Comparison of ENCODE assay signal across 19 cellular contexts in the genomic region with DNA sequence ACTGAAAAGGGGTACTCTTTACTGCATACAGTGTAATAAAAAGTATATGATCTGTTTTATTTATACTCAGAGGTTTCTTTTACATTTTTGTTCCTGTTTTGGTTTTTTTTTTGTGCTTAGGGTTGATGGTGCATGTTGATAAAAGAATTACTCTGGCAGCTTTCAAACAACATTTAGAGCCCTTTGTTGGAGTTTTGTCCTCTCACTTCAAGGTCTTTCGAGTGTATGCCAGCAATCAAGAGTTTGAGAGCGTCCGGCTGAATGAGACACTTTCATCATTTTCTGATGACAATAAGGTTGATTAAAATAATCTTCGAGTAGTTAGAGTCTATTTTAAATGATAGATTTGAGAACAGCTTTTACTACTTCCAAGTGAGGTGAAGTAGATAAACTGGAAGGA.
DNase-seq lines count a peak whose midpoint lies in the region; ATAC-seq and TF ChIP-seq lines count a peak whose summit lies in the region.
"Had no signal": no experiment of that assay in that cellular context is flagged by ENCODE, and none has a peak within 500 bp of the region (broad histone marks: within the 10 kb centered on the region; RNA-seq: fewer than 3 reads in every experiment).

No MANE protein-coding gene starts in this region.

- H3K4me3 ChIP-seq in cardiac muscle cell (no peak overlapping the region), endodermal cell (ENCODE audit: low read length) (no peak overlapping the region), MM.1S (ENCODE audit: low read length) (no peak overlapping the region), uterus (no peak overlapping the region)
- H3K4me3 ChIP-seq in CD8-positive, alpha-beta T cell (ENCODE audit: low read depth, low read length), result no peak overlapping the region

- H3K4me3 Mint-ChIP-seq in CD8-positive, alpha-beta T cell, result no peak overlapping the region
- H3K4me3 Mint-ChIP-seq in endodermal cell, result no peak overlapping the region
- H3K4me3 Mint-ChIP-seq in progenitor cell of endocrine pancreas (ENCODE audit: low read depth), result no peak overlapping the region

- H3K4me2 ChIP-seq in MM.1S (ENCODE audit: low read depth, low read length), result no peak overlapping the region

- no peaks in the 10 kb centered on the region for H3K9me3 ChIP-seq in cardiac muscle cell (ENCODE audit: low read depth)
- no peaks in the 10 kb centered on the region for H3K9me3 ChIP-seq in CD8-positive, alpha-beta T cell (ENCODE audit: low read length)
- H3K9me3 ChIP-seq in endodermal cell (ENCODE audit: control insufficient read depth, low read length), result no peaks in the 10 kb centered on the region
- H3K9me3 ChIP-seq in MM.1S (replicated peaks; ENCODE audit: insufficient read depth, low read length), result no peaks in the 10 kb centered on the region
- no peaks in the 10 kb centered on the region for H3K9me3 ChIP-seq in uterus

- no peaks in the 10 kb centered on the region for H3K9me3 Mint-ChIP-seq in CD8-positive, alpha-beta T cell
- H3K9me3 Mint-ChIP-seq in endodermal cell, result no peaks in the 10 kb centered on the region
- no peaks in the 10 kb centered on the region for H3K9me3 Mint-ChIP-seq in progenitor cell of endocrine pancreas (ENCODE audit: low read depth)

- 90 to 97% methylated on average over 4 of the region's 4 CpGs for WGBS in endodermal cell (ENCODE audit: insufficient coverage in 1 of 2, insufficient read length in 1 of 2), 2 experiments

- intact Hi-C loops in left ventricle myocardium superior (cut with micrococcal nuclease) (no loop called here), uterus (cut with DNase I; ENCODE audit: low total_unique reads) (no loop called here)
- intact Hi-C loops in CD8-positive, alpha-beta T cell (cut with DNase I, micrococcal nuclease), result no loop called here

- H3K9me2 ChIP-seq in MM.1S (replicated peaks; ENCODE audit: insufficient read depth, low read length), result no peaks in the 10 kb centered on the region

- H3K27ac ChIP-seq in cardiac muscle cell, result peak overlapping the region; percentile 17
- H3K27ac ChIP-seq in CD8-positive, alpha-beta T cell (ENCODE audit: low read depth, low read length), result no peak overlapping the region
- H3K27ac ChIP-seq in endodermal cell (ENCODE audit: low read depth, low read length), result no peak overlapping the region
- no peak overlapping the region for H3K27ac ChIP-seq in MM.1S (ENCODE audit: low read length)
- H3K27ac ChIP-seq in uterus, result no peak overlapping the region
- H3K27ac ChIP-seq: RWPE1 had no signal

- H3K9ac ChIP-seq in endodermal cell (ENCODE audit: extremely low read depth, low read length, poor library complexity, severe bottlenecking) (no peak overlapping the region), MM.1S (ENCODE audit: low read length) (no peak overlapping the region)

- no peak for TF ChIP-seq CTCF in cardiac muscle cell (IDR thresholded peaks at IDR 0.05; ENCODE audit: low read depth, low read length)
- no peak for TF ChIP-seq CTCF in CD8-positive, alpha-beta T cell (IDR thresholded peaks at IDR 0.05)
- TF ChIP-seq CTCF in endodermal cell (conservative IDR thresholded peaks at IDR 0.05), result no peak
- no peak for TF ChIP-seq CTCF in progenitor cell of endocrine pancreas (IDR thresholded peaks at IDR 0.05; ENCODE audit: unreplicated experiment)
- TF ChIP-seq CTCF in MM.1S (IDR thresholded peaks at IDR 0.05; ENCODE audit: low read length), result no peak
- TF ChIP-seq CTCF in GM20000 (IDR thresholded peaks at IDR 0.05; ENCODE audit: extremely low read depth, missing control alignments), result no peak
- no peak for TF ChIP-seq CTCF in uterus (IDR thresholded peaks at IDR 0.05)

- ATAC-seq in left ventricle myocardium superior, result no peak
- ATAC-seq in CD8-positive, alpha-beta T cell, result no peak

- no peaks in the 10 kb centered on the region for H4K20me1 ChIP-seq in MM.1S (ENCODE audit: insufficient read depth, low read length)

- H3F3A ChIP-seq in MM.1S (ENCODE audit: insufficient read depth, low read length), result no peaks in the 10 kb centered on the region

- H3K4me1 ChIP-seq in cardiac muscle cell (ENCODE audit: low read depth) (peaks cover 6% of the 10 kb centered on the region), endodermal cell (ENCODE audit: control insufficient read depth, insufficient read depth, low read length) (peaks cover 20% of the 10 kb centered on the region), MM.1S (ENCODE audit: low read length) (no peaks in the 10 kb centered on the region), uterus (no peaks in the 10 kb centered on the region)
- no peaks in the 10 kb centered on the region for H3K4me1 ChIP-seq in CD8-positive, alpha-beta T cell (ENCODE audit: insufficient read depth, low read length)

- DNase-seq in cardiac muscle cell (ENCODE audit: low read depth in 1 of 2, low spot score in 1 of 2), result no peak
- DNase-seq in left ventricle myocardium superior, result no peak
- DNase-seq in CD8-positive, alpha-beta T cell, result no peak
- DNase-seq in endodermal cell, result no peak
- no peak for DNase-seq in progenitor cell of endocrine pancreas (ENCODE audit: low spot score, unreplicated experiment)
- DNase-seq in MM.1S, result no peak
- no peak for DNase-seq in GM20000 (ENCODE audit: low spot score)
- DNase-seq in uterus, result no peak
- DNase-seq: AML-193; DND-41; GF-D8; GOT3; KG1; NCI-H1092 treated with DMSO at 0.1 percent for 48 hours; NCI-H1694 treated with DMSO at 0.1 percent for 48 hours; NCI-H69; NK-92 treated with Interleukin-12 subunit alpha and Interleukin-12 subunit beta, amount 100 ng/mL, for 24 hours; OCI-M1 had no signal

- H3K27ac Mint-ChIP-seq in CD8-positive, alpha-beta T cell, result peak overlapping the region; percentile 49
- H3K27ac Mint-ChIP-seq in endodermal cell, result peak overlapping the region; percentile 20
- peak overlapping the region; percentile 38 for H3K27ac Mint-ChIP-seq in progenitor cell of endocrine pancreas

- CTCF ChIA-PET in CD8-positive, alpha-beta T cell (lab: Charles Lee), result interaction anchor here (0.9 kb wide), 1 partner anchor 12 kb away, joined by 4 read pairs; no protein-coding TSS in a partner anchor

- peaks cover 65% of the 10 kb centered on the region for H3K36me3 ChIP-seq in cardiac muscle cell
- H3K36me3 ChIP-seq in CD8-positive, alpha-beta T cell (ENCODE audit: insufficient read depth, low read length), result peaks cover 15% of the 10 kb centered on the region
- H3K36me3 ChIP-seq in endodermal cell (ENCODE audit: control insufficient read depth, insufficient read depth, low read length), result peaks cover 66% of the 10 kb centered on the region
- peaks cover 8% of the 10 kb centered on the region; the same call in 1 of the 2 replicates for H3K36me3 ChIP-seq in MM.1S (replicated peaks; ENCODE audit: insufficient read depth, low read length)
- H3K36me3 ChIP-seq in uterus, result no peaks in the 10 kb centered on the region

- peaks cover 79% of the 10 kb centered on the region for H3K36me3 Mint-ChIP-seq in CD8-positive, alpha-beta T cell
- H3K36me3 Mint-ChIP-seq in endodermal cell (ENCODE audit: low read depth), result peaks cover 24% of the 10 kb centered on the region
- peaks cover 29% of the 10 kb centered on the region for H3K36me3 Mint-ChIP-seq in progenitor cell of endocrine pancreas (ENCODE audit: insufficient read depth)

- POLR2A ChIA-PET in CD8-positive, alpha-beta T cell (lab: Charles Lee), result interaction anchor here (0.6 kb wide), 1 partner anchor 1944 kb away, joined by 3 read pairs; no protein-coding TSS in a partner anchor

- H3K79me2 ChIP-seq in MM.1S (ENCODE audit: low read length), result no peaks in the 10 kb centered on the region

- no peak overlapping the region for H2AFZ ChIP-seq in MM.1S (ENCODE audit: low read length)

- TF ChIP-seq POLR2A in uterus (IDR thresholded peaks at IDR 0.05), result no peak

- H3K27me3 ChIP-seq in cardiac muscle cell (no peaks in the 10 kb centered on the region), endodermal cell (ENCODE audit: control insufficient read depth, insufficient read depth, low read length, poor library complexity, severe bottlenecking) (no peaks in the 10 kb centered on the region), MM.1S (replicated peaks; ENCODE audit: insufficient read depth, low read length) (no peaks in the 10 kb centered on the region), uterus (no peaks in the 10 kb centered on the region)
- no peaks in the 10 kb centered on the region for H3K27me3 ChIP-seq in CD8-positive, alpha-beta T cell (ENCODE audit: insufficient read depth, low read length)

- H3K4me1 Mint-ChIP-seq in CD8-positive, alpha-beta T cell (ENCODE audit: low read depth), result no peaks in the 10 kb centered on the region
- H3K4me1 Mint-ChIP-seq in endodermal cell (peaks cover 20% of the 10 kb centered on the region), progenitor cell of endocrine pancreas (ENCODE audit: low read depth) (peaks cover 6% of the 10 kb centered on the region)

- H3K27me3 Mint-ChIP-seq in CD8-positive, alpha-beta T cell (ENCODE audit: low read depth), result no peaks in the 10 kb centered on the region
- H3K27me3 Mint-ChIP-seq in endodermal cell (ENCODE audit: insufficient read depth) (no peaks in the 10 kb centered on the region), progenitor cell of endocrine pancreas (no peaks in the 10 kb centered on the region)
